Comparison of ENCODE assay signal across 10 cellular contexts in the genomic region with DNA sequence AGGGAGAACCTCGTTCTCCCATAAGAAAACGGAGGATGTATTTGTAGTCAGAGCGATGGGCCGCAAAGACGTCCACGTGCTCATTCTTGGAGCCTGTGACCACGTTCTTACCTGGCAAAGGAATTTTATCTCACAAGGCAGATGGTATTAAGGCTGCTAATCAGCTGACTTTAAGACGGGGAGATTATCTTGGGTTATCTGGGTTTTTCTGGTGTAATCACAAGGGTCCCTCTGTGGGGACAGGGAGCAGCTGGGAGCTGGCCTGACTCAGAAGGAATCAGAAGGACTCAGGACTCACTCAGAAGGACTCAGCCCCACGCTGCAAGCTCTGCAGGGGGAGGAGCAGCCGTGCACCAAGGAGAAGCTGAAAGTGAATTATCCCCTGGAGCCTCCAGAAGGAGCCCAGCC. TPM values are rescaled to one million over a fixed set of nuclear protein-coding genes. Genes with fewer than 3 reads are reported as not detected.
"Had no signal": no experiment of that assay in that cellular context is flagged by ENCODE, and none has a peak within 500 bp of the region (broad histone marks: within the 10 kb centered on the region; RNA-seq: fewer than 3 reads in every experiment).

No MANE protein-coding gene starts in this region.

- ATAC-seq: heart left ventricle; stimulated activated memory B cell treated with anti-CD40 and anti-IgM and Interleukin-4, amounts not matched to agents 10 μg/mL and 1 μg/mL and 100 μg/mL, for 72 hours had no signal

- H3K27ac Mint-ChIP-seq: activated naive CD4-positive, alpha-beta T cell treated with anti-CD3 and anti-CD28 coated beads, Interleukin-2, amount 10 ng/mL, durations not matched to agents 7 days and 5 days; activated T-helper 17 cell treated with anti-CD3 and anti-CD28 coated beads, Interleukin-2, amount 50 U/mL, for 72 hours; stimulated activated memory B cell treated with anti-CD40 and anti-IgM and Interleukin-4, amounts not matched to agents 10 μg/mL and 1 μg/mL and 100 μg/mL, for 72 hours had no signal

- H3K27me3 Mint-ChIP-seq: activated naive CD4-positive, alpha-beta T cell treated with anti-CD3 and anti-CD28 coated beads, Interleukin-2, amount 10 ng/mL, durations not matched to agents 7 days and 5 days; activated T-helper 17 cell treated with anti-CD3 and anti-CD28 coated beads, Interleukin-2, amount 50 U/mL, for 72 hours; stimulated activated memory B cell treated with anti-CD40 and anti-IgM and Interleukin-4, amounts not matched to agents 10 μg/mL and 1 μg/mL and 100 μg/mL, for 72 hours had no signal

- H3K4me1 Mint-ChIP-seq: stimulated activated memory B cell treated with anti-CD40 and anti-IgM and Interleukin-4, amounts not matched to agents 10 μg/mL and 1 μg/mL and 100 μg/mL, for 72 hours had no signal

- DNase-seq: activated naive CD4-positive, alpha-beta T cell treated with anti-CD3 and anti-CD28 coated beads, Interleukin-2, amount 10 ng/mL, durations not matched to agents 7 days and 5 days; effector CD4-positive, alpha-beta T cell; foreskin melanocyte; midbrain; substantia nigra; transverse colon had no signal

- H3K4me3 Mint-ChIP-seq: activated naive CD4-positive, alpha-beta T cell treated with anti-CD3 and anti-CD28 coated beads, Interleukin-2, amount 10 ng/mL, durations not matched to agents 7 days and 5 days; activated T-helper 17 cell treated with anti-CD3 and anti-CD28 coated beads, Interleukin-2, amount 50 U/mL, for 72 hours; stimulated activated memory B cell treated with anti-CD40 and anti-IgM and Interleukin-4, amounts not matched to agents 10 μg/mL and 1 μg/mL and 100 μg/mL, for 72 hours had no signal

- H3K9me3 Mint-ChIP-seq: activated naive CD4-positive, alpha-beta T cell treated with anti-CD3 and anti-CD28 coated beads, Interleukin-2, amount 10 ng/mL, durations not matched to agents 7 days and 5 days; activated T-helper 17 cell treated with anti-CD3 and anti-CD28 coated beads, Interleukin-2, amount 50 U/mL, for 72 hours had no signal

RNA-seq across cellular contexts. Expression of a gene that starts 28.2 kb away (rescaled TPM):
- total RNA-seq: activated T-helper 17 cell treated with anti-CD3 and anti-CD28 coated beads, Interleukin-2, amount 50 U/mL, for 72 hours; T-helper 2 cell treated with Interferon-gamma antibody and Interleukin-4, amounts not matched to agents 100 ng/mL and 5 ng/mL, for 36 hours had no signal
